ENCODE assay signal across 8 cellular contexts in genomic region chr19:47109177-47109540, GRCh38. TPM values are rescaled to one million over a fixed set of nuclear protein-coding genes. Genes with fewer than 3 reads are reported as not detected.
A peak's percentile ranks its signal among the peaks of the same experiment; 100 is the strongest.
DNase-seq lines count a peak whose midpoint lies in the region; ATAC-seq and TF ChIP-seq lines count a peak whose summit lies in the region.

No MANE protein-coding gene starts in this region.

- H3K27ac ChIP-seq in CD4-positive, alpha-beta T cell (ENCODE audit: low read depth, low read length), result peak overlapping the region; percentile 99
- no peak overlapping the region for H3K27ac ChIP-seq in OCI-LY3 (ENCODE audit: low read length)
- peak overlapping the region; percentile 97 for H3K27ac ChIP-seq in endodermal cell (ENCODE audit: low read depth, low read length)
- peak overlapping the region; percentile 100 for H3K27ac ChIP-seq in neutrophil

- TF ChIP-seq CTCF in CD4-positive, alpha-beta T cell (IDR thresholded peaks at IDR 0.05), result no peak
- no peak for TF ChIP-seq CTCF in OCI-LY3 (IDR thresholded peaks at IDR 0.05; ENCODE audit: low read depth, low read length)
- TF ChIP-seq CTCF in endodermal cell (conservative IDR thresholded peaks at IDR 0.05), result no peak
- no peak for TF ChIP-seq CTCF in neutrophil (IDR thresholded peaks at IDR 0.05)

- H3K36me3 ChIP-seq in OCI-LY3 (replicated peaks; ENCODE audit: low read depth, low read length) (peaks cover 55% of the 10 kb centered on the region), endodermal cell (ENCODE audit: control insufficient read depth, insufficient read depth, low read length) (peaks cover 26% of the 10 kb centered on the region), neutrophil (peaks cover 11% of the 10 kb centered on the region)

- peak overlapping the region; percentile 85 for H3K4me2 ChIP-seq in OCI-LY3 (ENCODE audit: low read length)

- POLR2A ChIA-PET in CD4-positive, alpha-beta T cell (lab: Charles Lee), result interaction anchor here (0.6 to 10.4 kb wide), 3 partner anchors 15 to 80 kb away, joined by 3 to 124 read pairs (median 3); no protein-coding TSS in a partner anchor

- no peak overlapping the region for H2AFZ ChIP-seq in OCI-LY3 (ENCODE audit: low read depth, low read length)

- CTCF ChIA-PET in CD4-positive, alpha-beta T cell (lab: Charles Lee), result interaction anchor here (1.3 kb wide), 1 partner anchor 135 kb away, joined by 4 read pairs; no protein-coding TSS in a partner anchor

- H3K79me2 ChIP-seq in OCI-LY3 (ENCODE audit: low read length), result peaks cover 79% of the 10 kb centered on the region

- H3K4me3 Mint-ChIP-seq in CD4-positive, alpha-beta T cell, result peak overlapping the region; percentile 98
- H3K4me3 Mint-ChIP-seq in endodermal cell, result peak overlapping the region; percentile 91

- H3K9ac ChIP-seq in OCI-LY3 (ENCODE audit: low read length) (no peak overlapping the region), endodermal cell (ENCODE audit: extremely low read depth, low read length, poor library complexity, severe bottlenecking) (peak overlapping the region; percentile 98)

- H3K4me3 ChIP-seq in OCI-LY3 (ENCODE audit: low read length) (peak overlapping the region; percentile 89; the same call in 1 of the 2 replicates), endodermal cell (ENCODE audit: low read length) (peak overlapping the region; percentile 97), neutrophil (ENCODE audit: low read depth in 1 of 2, low read length in 1 of 2) (peak overlapping the region; percentile 96 to 99)

- peaks cover 19% of the 10 kb centered on the region; the same call in 1 of the 2 replicates for H4K20me1 ChIP-seq in OCI-LY3 (ENCODE audit: insufficient read depth, low read length)

- intact Hi-C loops in CD4-positive, alpha-beta T cell (cut with DNase I, micrococcal nuclease), result loop anchor here in 1 of 2 experiments (10.0 kb wide), 1 partner anchor 94 kb away; the partner anchor contains the start of gene NPAS1

- no peak for ATAC-seq in CD4-positive, alpha-beta T cell (ENCODE audit: poor library complexity)
- ATAC-seq in GM18868 (IDR thresholded peaks at IDR 0.05; ENCODE audit: unreplicated experiment), result no peak

- DNase-seq in CD4-positive, alpha-beta T cell, result no peak
- DNase-seq in endodermal cell, result no peak
- DNase-seq in NOMO-1 treated with DMSO at 0.1 percent for 48 hours (lab: John Stamatoyannopoulos, UW; ENCODE audit: unreplicated experiment), result no peak
- DNase-seq in GM19240 (ENCODE audit: insufficient read length, low spot score), result no peak
- no peak for DNase-seq in NAMALWA (ENCODE audit: low spot score)

- no peaks in the 10 kb centered on the region for H3K27me3 Mint-ChIP-seq in CD4-positive, alpha-beta T cell
- H3K27me3 Mint-ChIP-seq in endodermal cell (ENCODE audit: insufficient read depth), result no peaks in the 10 kb centered on the region

- H3K9me3 Mint-ChIP-seq in CD4-positive, alpha-beta T cell, result no peaks in the 10 kb centered on the region
- no peaks in the 10 kb centered on the region for H3K9me3 Mint-ChIP-seq in endodermal cell

- H3K36me3 Mint-ChIP-seq in CD4-positive, alpha-beta T cell (ENCODE audit: low read depth), result peaks cover 40% of the 10 kb centered on the region
- H3K36me3 Mint-ChIP-seq in endodermal cell (ENCODE audit: low read depth), result peaks cover 37% of the 10 kb centered on the region

- H3K27me3 ChIP-seq in CD4-positive, alpha-beta T cell (ENCODE audit: control insufficient read depth, insufficient read depth, low read length), result no peaks in the 10 kb centered on the region
- H3K27me3 ChIP-seq in OCI-LY3 (ENCODE audit: low read depth, low read length) (no peaks in the 10 kb centered on the region), endodermal cell (ENCODE audit: control insufficient read depth, insufficient read depth, low read length, poor library complexity, severe bottlenecking) (no peaks in the 10 kb centered on the region), neutrophil (no peaks in the 10 kb centered on the region)

- H3K27ac Mint-ChIP-seq in CD4-positive, alpha-beta T cell, result peak overlapping the region; percentile 98
- peak overlapping the region; percentile 97 for H3K27ac Mint-ChIP-seq in endodermal cell

- WGBS in endodermal cell (ENCODE audit: insufficient coverage in 1 of 2, insufficient read length in 1 of 2), 2 experiments, result 34% methylated on average over 2 of the region's 2 CpGs; no CpG with 5 or more reads in 1 of the 2 experiments

- H3K4me1 ChIP-seq in OCI-LY3 (ENCODE audit: low read length) (peaks cover 25% of the 10 kb centered on the region), endodermal cell (ENCODE audit: control insufficient read depth, insufficient read depth, low read length) (peaks cover 2% of the 10 kb centered on the region), neutrophil (ENCODE audit: control insufficient read depth in 1 of 2, insufficient read depth in 1 of 2, low read depth in 1 of 2, low read length in 1 of 2) (peaks cover 40 to 41% of the 10 kb centered on the region in 2 experiments)

- H3K9me3 ChIP-seq in CD4-positive, alpha-beta T cell (ENCODE audit: control insufficient read depth, low read length), result no peaks in the 10 kb centered on the region
- H3K9me3 ChIP-seq in OCI-LY3 (ENCODE audit: insufficient read depth, low read length), result no peaks in the 10 kb centered on the region
- H3K9me3 ChIP-seq in endodermal cell (ENCODE audit: control insufficient read depth, low read length), result no peaks in the 10 kb centered on the region
- H3K9me3 ChIP-seq in neutrophil, result no peaks in the 10 kb centered on the region

- H3K4me1 Mint-ChIP-seq in CD4-positive, alpha-beta T cell (ENCODE audit: low read depth), result peaks cover 75% of the 10 kb centered on the region
- peaks cover 46% of the 10 kb centered on the region for H3K4me1 Mint-ChIP-seq in endodermal cell

RNA-seq across cellular contexts. Expression of gene ZC3H4, which starts 4.4 kb away (rescaled TPM):
- 10 to 100 TPM; 39.4 to 43.7 TPM for total RNA-seq in CD4-positive, alpha-beta T cell
- 10 to 100 TPM; 64.9 to 82.5 TPM for total RNA-seq in endodermal cell
- polyA plus RNA-seq in endodermal cell (2013, experiment 1 of 2), result 23.7 TPM
- 23.5 TPM for polyA plus RNA-seq in endodermal cell (2013, experiment 2 of 2)

RNA-seq across cellular contexts. Expression of gene SAE1, which starts 21.5 kb away (rescaled TPM):
- total RNA-seq in CD4-positive, alpha-beta T cell, result 10 to 100 TPM; 29.6 to 30.9 TPM
- total RNA-seq in endodermal cell, result 100 to 1,000 TPM; 187 to 240 TPM
- 185 TPM for polyA plus RNA-seq in endodermal cell (2013, experiment 1 of 2)
- polyA plus RNA-seq in endodermal cell (2013, experiment 2 of 2), result 176 TPM

Comparison
In these comparisons a context has a peak if more than half of its experiments do, and no peak if none do; other contexts are left out.
1. RNA of gene SAE1, which starts 21.5 kb away (total RNA-seq): 187 to 240 TPM in endodermal cell; 29.6 to 30.9 TPM in CD4-positive, alpha-beta T cell; every median in the first group is over 4 times any median in the second.
2. Peak in every context shown above with its lines, with median percentiles within 50 percentile points of each other: H3K4me3 ChIP-seq.